ENCODE assay signal across 2 cellular contexts in genomic region chr3:17860840-17861471, GRCh38.
TF ChIP-seq lines count a peak whose summit lies in the region.
"Not testable (repeated sequence)": the region's sequence is repeated elsewhere in the genome, so short reads cannot be mapped to it uniquely, and the experiment has no call there.

No MANE protein-coding gene starts in this region.

TF ChIP-seq in HEK293, 187 proteins besides CTCF, POLR2A, EP300 and RAD21 (continued from another document and continues in another):
- TF ChIP-seq, protein P1, sequence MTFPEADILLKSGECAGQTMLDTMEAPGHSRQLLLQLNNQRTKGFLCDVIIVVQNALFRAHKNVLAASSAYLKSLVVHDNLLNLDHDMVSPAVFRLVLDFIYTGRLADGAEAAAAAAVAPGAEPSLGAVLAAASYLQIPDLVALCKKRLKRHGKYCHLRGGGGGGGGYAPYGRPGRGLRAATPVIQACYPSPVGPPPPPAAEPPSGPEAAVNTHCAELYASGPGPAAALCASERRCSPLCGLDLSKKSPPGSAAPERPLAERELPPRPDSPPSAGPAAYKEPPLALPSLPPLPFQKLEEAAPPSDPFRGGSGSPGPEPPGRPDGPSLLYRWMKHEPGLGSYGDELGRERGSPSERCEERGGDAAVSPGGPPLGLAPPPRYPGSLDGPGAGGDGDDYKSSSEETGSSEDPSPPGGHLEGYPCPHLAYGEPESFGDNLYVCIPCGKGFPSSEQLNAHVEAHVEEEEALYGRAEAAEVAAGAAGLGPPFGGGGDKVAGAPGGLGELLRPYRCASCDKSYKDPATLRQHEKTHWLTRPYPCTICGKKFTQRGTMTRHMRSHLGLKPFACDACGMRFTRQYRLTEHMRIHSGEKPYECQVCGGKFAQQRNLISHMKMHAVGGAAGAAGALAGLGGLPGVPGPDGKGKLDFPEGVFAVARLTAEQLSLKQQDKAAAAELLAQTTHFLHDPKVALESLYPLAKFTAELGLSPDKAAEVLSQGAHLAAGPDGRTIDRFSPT (tag by site-specific recombination; IDR thresholded peaks at IDR 0.05): 0 out of 2 replicates have a peak, but pooled peaks have one; percentile 27
- peak; percentile 72; the same call in 1 of the 2 replicates for TF ChIP-seq ZEB2 (tag by site-specific recombination; IDR thresholded peaks at IDR 0.05)
- TF ChIP-seq GLIS1 (tag by site-specific recombination; IDR thresholded peaks at IDR 0.05): peak; percentile 49; the same call in 1 of the 2 replicates
- TF ChIP-seq KLF9 (tag by site-specific recombination; IDR thresholded peaks at IDR 0.05; ENCODE audit: low read depth): peak; percentile 51
- peak; percentile 68; the same call in 1 of the 2 replicates for TF ChIP-seq ZNF423 (tag by site-specific recombination; IDR thresholded peaks at IDR 0.05)
- peak; percentile 41; the same call in 1 of the 2 replicates for TF ChIP-seq ZNF629 (tag by site-specific recombination; IDR thresholded peaks at IDR 0.05)
- TF ChIP-seq SP2 (tag by site-specific recombination; IDR thresholded peaks at IDR 0.05): peak; percentile 44
- TF ChIP-seq, protein P2, sequence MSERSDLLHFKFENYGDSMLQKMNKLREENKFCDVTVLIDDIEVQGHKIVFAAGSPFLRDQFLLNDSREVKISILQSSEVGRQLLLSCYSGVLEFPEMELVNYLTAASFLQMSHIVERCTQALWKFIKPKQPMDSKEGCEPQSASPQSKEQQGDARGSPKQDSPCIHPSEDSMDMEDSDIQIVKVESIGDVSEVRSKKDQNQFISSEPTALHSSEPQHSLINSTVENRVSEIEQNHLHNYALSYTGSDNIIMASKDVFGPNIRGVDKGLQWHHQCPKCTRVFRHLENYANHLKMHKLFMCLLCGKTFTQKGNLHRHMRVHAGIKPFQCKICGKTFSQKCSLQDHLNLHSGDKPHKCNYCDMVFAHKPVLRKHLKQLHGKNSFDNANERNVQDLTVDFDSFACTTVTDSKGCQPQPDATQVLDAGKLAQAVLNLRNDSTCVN (tag by site-specific recombination; optimal IDR thresholded peaks at IDR 0.05): peak; percentile 80
- TF ChIP-seq KLF1 (tag by site-specific recombination; IDR thresholded peaks at IDR 0.05): peak; percentile 55
- peak; percentile 90 for TF ChIP-seq IKZF3 (tag by site-specific recombination; IDR thresholded peaks at IDR 0.05)
- peak; percentile 35; the same call in 1 of the 2 replicates for TF ChIP-seq SP3 (tag by site-specific recombination; IDR thresholded peaks at IDR 0.05)
- 0 out of 2 replicates have a peak, but pooled peaks have one; percentile 34 for TF ChIP-seq ZNF362 (tag by site-specific recombination; IDR thresholded peaks at IDR 0.05)
- peak; percentile 70; the same call in 1 of the 2 replicates for TF ChIP-seq ZBTB17 (tag by site-specific recombination; IDR thresholded peaks at IDR 0.05)
- TF ChIP-seq ZBTB8A (tag by site-specific recombination; IDR thresholded peaks at IDR 0.05): peak; percentile 83
- peak; percentile 70 for TF ChIP-seq ZNF341 (tag by site-specific recombination; IDR thresholded peaks at IDR 0.05; ENCODE audit: low read depth)
- TF ChIP-seq KLF10 (tag by site-specific recombination; IDR thresholded peaks at IDR 0.05): peak; percentile 46
- TF ChIP-seq EGR2 (tag by site-specific recombination; IDR thresholded peaks at IDR 0.05; ENCODE audit: low read depth): peak; percentile 64
- TF ChIP-seq, protein P3, sequence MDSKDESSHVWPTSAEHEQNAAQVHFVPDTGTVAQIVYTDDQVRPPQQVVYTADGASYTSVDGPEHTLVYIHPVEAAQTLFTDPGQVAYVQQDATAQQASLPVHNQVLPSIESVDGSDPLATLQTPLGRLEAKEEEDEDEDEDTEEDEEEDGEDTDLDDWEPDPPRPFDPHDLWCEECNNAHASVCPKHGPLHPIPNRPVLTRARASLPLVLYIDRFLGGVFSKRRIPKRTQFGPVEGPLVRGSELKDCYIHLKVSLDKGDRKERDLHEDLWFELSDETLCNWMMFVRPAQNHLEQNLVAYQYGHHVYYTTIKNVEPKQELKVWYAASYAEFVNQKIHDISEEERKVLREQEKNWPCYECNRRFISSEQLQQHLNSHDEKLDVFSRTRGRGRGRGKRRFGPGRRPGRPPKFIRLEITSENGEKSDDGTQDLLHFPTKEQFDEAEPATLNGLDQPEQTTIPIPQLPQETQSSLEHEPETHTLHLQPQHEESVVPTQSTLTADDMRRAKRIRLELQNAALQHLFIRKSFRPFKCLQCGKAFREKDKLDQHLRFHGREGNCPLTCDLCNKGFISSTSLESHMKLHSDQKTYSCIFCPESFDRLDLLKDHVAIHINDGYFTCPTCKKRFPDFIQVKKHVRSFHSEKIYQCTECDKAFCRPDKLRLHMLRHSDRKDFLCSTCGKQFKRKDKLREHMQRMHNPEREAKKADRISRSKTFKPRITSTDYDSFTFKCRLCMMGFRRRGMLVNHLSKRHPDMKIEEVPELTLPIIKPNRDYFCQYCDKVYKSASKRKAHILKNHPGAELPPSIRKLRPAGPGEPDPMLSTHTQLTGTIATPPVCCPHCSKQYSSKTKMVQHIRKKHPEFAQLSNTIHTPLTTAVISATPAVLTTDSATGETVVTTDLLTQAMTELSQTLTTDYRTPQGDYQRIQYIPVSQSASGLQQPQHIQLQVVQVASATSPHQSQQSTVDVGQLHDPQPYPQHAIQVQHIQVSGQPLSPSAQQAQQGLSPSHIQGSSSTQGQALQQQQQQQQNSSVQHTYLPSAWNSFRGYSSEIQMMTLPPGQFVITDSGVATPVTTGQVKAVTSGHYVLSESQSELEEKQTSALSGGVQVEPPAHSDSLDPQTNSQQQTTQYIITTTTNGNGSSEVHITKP (tag by site-specific recombination; IDR thresholded peaks at IDR 0.05): peak; percentile 31; the same call in 1 of the 2 replicates

TF ChIP-seq in K562, 482 proteins besides CTCF, POLR2A, EP300 and RAD21 (continued from another document and continues in another):
- TF ChIP-seq, protein P4, sequence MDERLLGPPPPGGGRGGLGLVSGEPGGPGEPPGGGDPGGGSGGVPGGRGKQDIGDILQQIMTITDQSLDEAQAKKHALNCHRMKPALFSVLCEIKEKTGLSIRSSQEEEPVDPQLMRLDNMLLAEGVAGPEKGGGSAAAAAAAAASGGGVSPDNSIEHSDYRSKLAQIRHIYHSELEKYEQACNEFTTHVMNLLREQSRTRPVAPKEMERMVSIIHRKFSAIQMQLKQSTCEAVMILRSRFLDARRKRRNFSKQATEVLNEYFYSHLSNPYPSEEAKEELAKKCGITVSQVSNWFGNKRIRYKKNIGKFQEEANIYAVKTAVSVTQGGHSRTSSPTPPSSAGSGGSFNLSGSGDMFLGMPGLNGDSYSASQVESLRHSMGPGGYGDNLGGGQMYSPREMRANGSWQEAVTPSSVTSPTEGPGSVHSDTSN (CRISPR knock-in tag; IDR thresholded peaks at IDR 0.05; ENCODE audit: low read depth): not testable (repeated sequence)
- TF ChIP-seq, protein P4 (tag; conservative IDR thresholded peaks at IDR 0.05; ENCODE audit: low read depth): peak; percentile 42; the same call in 1 of the 2 replicates
- TF ChIP-seq SUPT5H (IDR thresholded peaks at IDR 0.05) (peak; percentile 61), RBFOX2 (IDR thresholded peaks at IDR 0.05; ENCODE audit: low read depth, low read length) (peak; percentile 58), BRD9 (IDR thresholded peaks at IDR 0.05; ENCODE audit: low read depth, partially characterized antibody) (peak; percentile 56), SMAD4 (CRISPR knock-in tag; conservative IDR thresholded peaks at IDR 0.05) (peak; percentile 70; the same call in 1 of the 2 replicates), DPF2 (IDR thresholded peaks at IDR 0.05) (peak; percentile 37; the same call in 1 of the 2 replicates), PHF20 (IDR thresholded peaks at IDR 0.05; ENCODE audit: partially characterized antibody) (peak; percentile 21), ZEB2 (IDR thresholded peaks at IDR 0.05) (peak; percentile 79), NCOR1 (IDR thresholded peaks at IDR 0.05) (peak; percentile 31; the same call in 1 of the 2 replicates), CEBPB (tag; IDR thresholded peaks at IDR 0.05) (peak; percentile 68), TAF7 (tag; IDR thresholded peaks at IDR 0.05) (peak; percentile 87), FOXA3 (CRISPR knock-in tag; conservative IDR thresholded peaks at IDR 0.05 in 1 of 2, IDR thresholded peaks at IDR 0.05 in 1 of 2) (peak; percentile 68 to 93; a peak in 3 of 4 replicates), NR2C2 (tag; IDR thresholded peaks at IDR 0.05) (peak; percentile 38; the same call in 1 of the 2 replicates), SMARCA4 (IDR thresholded peaks at IDR 0.05) (peak; percentile 37), TAF1 (IDR thresholded peaks at IDR 0.05; ENCODE audit: control insufficient read depth, extremely low read depth, insufficient read depth, low read length, severe bottlenecking) (peak; percentile 11), EP400 (IDR thresholded peaks at IDR 0.05) (peak; percentile 62), E2F8 (IDR thresholded peaks at IDR 0.05; ENCODE audit: low read depth, partially characterized antibody) (peak; percentile 34), ATF1 (tag; IDR thresholded peaks at IDR 0.05) (peak; percentile 62), NR2C1 (IDR thresholded peaks at IDR 0.05) (peak; percentile 54; the same call in 1 of the 2 replicates), NR2C1 (tag; IDR thresholded peaks at IDR 0.05) (peak; percentile 82), L3MBTL2 (IDR thresholded peaks at IDR 0.05) (peak; percentile 43; the same call in 1 of the 2 replicates), MYC (CRISPR knock-in tag; IDR thresholded peaks at IDR 0.05; ENCODE audit: borderline replicate concordance, low read depth) (peak; percentile 33; the same call in 1 of the 2 replicates), YY1 (IDR thresholded peaks at IDR 0.05; ENCODE audit: borderline replicate concordance in 1 of 3, control insufficient read depth in 1 of 3, extremely low read depth in 1 of 3, insufficient read depth in 3 of 3, insufficient read length in 1 of 3, insufficient replicate concordance in 2 of 3, low read depth in 1 of 3, low read length in 2 of 3) (peak in 1 of 3 experiments; percentile 81)
- TF ChIP-seq, protein P5, sequence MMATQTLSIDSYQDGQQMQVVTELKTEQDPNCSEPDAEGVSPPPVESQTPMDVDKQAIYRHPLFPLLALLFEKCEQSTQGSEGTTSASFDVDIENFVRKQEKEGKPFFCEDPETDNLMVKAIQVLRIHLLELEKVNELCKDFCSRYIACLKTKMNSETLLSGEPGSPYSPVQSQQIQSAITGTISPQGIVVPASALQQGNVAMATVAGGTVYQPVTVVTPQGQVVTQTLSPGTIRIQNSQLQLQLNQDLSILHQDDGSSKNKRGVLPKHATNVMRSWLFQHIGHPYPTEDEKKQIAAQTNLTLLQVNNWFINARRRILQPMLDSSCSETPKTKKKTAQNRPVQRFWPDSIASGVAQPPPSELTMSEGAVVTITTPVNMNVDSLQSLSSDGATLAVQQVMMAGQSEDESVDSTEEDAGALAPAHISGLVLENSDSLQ (IDR thresholded peaks at IDR 0.05): peak; percentile 55; the same call in 1 of the 2 replicates
- not testable (repeated sequence) for TF ChIP-seq NR2C2 (CRISPR knock-in tag; IDR thresholded peaks at IDR 0.05); ATF1 (CRISPR knock-in tag; IDR thresholded peaks at IDR 0.05); MYC (IDR thresholded peaks at IDR 0.05; ENCODE audit: low read depth, low read length)
- TF ChIP-seq, protein P6, sequence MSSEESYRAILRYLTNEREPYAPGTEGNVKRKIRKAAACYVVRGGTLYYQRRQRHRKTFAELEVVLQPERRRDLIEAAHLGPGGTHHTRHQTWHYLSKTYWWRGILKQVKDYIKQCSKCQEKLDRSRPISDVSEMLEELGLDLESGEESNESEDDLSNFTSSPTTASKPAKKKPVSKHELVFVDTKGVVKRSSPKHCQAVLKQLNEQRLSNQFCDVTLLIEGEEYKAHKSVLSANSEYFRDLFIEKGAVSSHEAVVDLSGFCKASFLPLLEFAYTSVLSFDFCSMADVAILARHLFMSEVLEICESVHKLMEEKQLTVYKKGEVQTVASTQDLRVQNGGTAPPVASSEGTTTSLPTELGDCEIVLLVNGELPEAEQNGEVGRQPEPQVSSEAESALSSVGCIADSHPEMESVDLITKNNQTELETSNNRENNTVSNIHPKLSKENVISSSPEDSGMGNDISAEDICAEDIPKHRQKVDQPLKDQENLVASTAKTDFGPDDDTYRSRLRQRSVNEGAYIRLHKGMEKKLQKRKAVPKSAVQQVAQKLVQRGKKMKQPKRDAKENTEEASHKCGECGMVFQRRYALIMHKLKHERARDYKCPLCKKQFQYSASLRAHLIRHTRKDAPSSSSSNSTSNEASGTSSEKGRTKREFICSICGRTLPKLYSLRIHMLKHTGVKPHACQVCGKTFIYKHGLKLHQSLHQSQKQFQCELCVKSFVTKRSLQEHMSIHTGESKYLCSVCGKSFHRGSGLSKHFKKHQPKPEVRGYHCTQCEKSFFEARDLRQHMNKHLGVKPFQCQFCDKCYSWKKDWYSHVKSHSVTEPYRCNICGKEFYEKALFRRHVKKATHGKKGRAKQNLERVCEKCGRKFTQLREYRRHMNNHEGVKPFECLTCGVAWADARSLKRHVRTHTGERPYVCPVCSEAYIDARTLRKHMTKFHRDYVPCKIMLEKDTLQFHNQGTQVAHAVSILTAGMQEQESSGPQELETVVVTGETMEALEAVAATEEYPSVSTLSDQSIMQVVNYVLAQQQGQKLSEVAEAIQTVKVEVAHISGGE (CRISPR knock-in tag; IDR thresholded peaks at IDR 0.05): peak in 1 of 3 experiments; percentile 79; a peak in 2 of 6 replicates
